In the genomic region with DNA sequence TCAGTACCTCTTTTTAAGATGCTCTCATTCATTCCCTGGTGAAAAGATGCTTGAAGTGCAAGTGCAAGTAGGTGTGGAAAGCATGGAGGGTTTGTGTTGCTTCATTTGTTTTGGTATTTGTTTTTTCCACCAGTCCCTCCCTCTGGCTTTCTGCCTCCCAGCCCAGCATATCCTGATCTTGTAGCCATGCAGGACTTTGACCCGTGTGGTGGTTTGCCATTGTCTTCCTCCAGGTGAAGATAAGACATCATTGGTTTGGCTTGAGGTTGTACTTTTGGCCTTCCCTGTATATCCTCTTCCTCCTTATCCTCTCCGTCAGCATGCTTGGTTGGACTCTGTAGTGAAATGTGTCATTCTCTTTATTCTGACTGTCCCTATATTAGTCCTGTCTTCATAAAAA, we compare ENCODE assay signal across 22 cellular contexts. TPM values are rescaled to one million over a fixed set of nuclear protein-coding genes. Genes with fewer than 3 reads are reported as not detected.
A peak's percentile ranks its signal among the peaks of the same experiment; 100 is the strongest.
DNase-seq lines count a peak whose midpoint lies in the region; ATAC-seq and TF ChIP-seq lines count a peak whose summit lies in the region.
"Had no signal": no experiment of that assay in that cellular context is flagged by ENCODE, and none has a peak within 500 bp of the region (broad histone marks: within the 10 kb centered on the region; RNA-seq: fewer than 3 reads in every experiment).

No MANE protein-coding gene starts in this region.

- DNase-seq in Caki2 (ENCODE audit: low read depth), result peak; percentile 67
- DNase-seq in PC-9, result no peak
- DNase-seq in left colon, result peak; percentile 74 to 91
- no peak for DNase-seq in progenitor cell of endocrine pancreas (ENCODE audit: low spot score, unreplicated experiment)
- no peak for DNase-seq in chondrocyte (ENCODE audit: low spot score)
- no peak for DNase-seq in islet precursor cell
- DNase-seq: activated CD4-positive, alpha-beta T cell treated with anti-CD3 and anti-CD28 coated beads for 1 hour; activated CD8-positive, alpha-beta memory T cell treated with anti-CD3 and anti-CD28 coated beads for 24 hours; activated naive CD4-positive, alpha-beta T cell treated with anti-CD3 and anti-CD28 coated beads, Interleukin-2, amount 50 U/mL, for 16 hours; activated T-cell treated with anti-CD3 and anti-CD28 coated beads, Interleukin-2, amount 50 U/mL, for 48 hours; aorta; CD4-positive, CD25-positive, alpha-beta regulatory T cell; Karpas-422; NCI-H1092; NCI-H2029 treated with DMSO at 0.1 percent for 48 hours; retina; substantia nigra had no signal

- peak overlapping the region; percentile 0 for H3K4me3 Mint-ChIP-seq in progenitor cell of endocrine pancreas (ENCODE audit: low read depth)
- no peak overlapping the region for H3K4me3 Mint-ChIP-seq in chondrocyte (ENCODE audit: unreplicated experiment)
- H3K4me3 Mint-ChIP-seq: CD4-positive, CD25-positive, alpha-beta regulatory T cell had no signal

- H3K4me2 ChIP-seq in PC-9, result no peak overlapping the region

- H4K20me1 ChIP-seq in PC-9 (ENCODE audit: insufficient read depth), result peaks cover 99% of the 10 kb centered on the region

- no peaks in the 10 kb centered on the region for H3K9me3 ChIP-seq in PC-9 (ENCODE audit: insufficient read depth, low read depth)

- H3K27ac Mint-ChIP-seq in progenitor cell of endocrine pancreas, result peak overlapping the region; percentile 62
- H3K27ac Mint-ChIP-seq in chondrocyte (ENCODE audit: unreplicated experiment), result no peak overlapping the region

- in situ Hi-C loops in Caki2 (cut with HindIII; ENCODE audit: low pct_unique_long_range_greater_than_20kb, low sequenced_read_pairs), result no loop called here

- TF ChIP-seq CTCF in PC-9 (conservative IDR thresholded peaks at IDR 0.05) (no peak), progenitor cell of endocrine pancreas (IDR thresholded peaks at IDR 0.05; ENCODE audit: unreplicated experiment) (no peak), chondrocyte (IDR thresholded peaks at IDR 0.05) (no peak)

- ATAC-seq in left colon (peak; percentile 90), HG02759 (IDR thresholded peaks at IDR 0.05; ENCODE audit: unreplicated experiment) (no peak), GM21723 (IDR thresholded peaks at IDR 0.05; ENCODE audit: unreplicated experiment) (no peak)
- ATAC-seq: GM12878 had no signal

- peaks cover 20% of the 10 kb centered on the region; the same call in 1 of the 2 replicates for H3K36me3 ChIP-seq in PC-9 (ENCODE audit: low read depth)

- H3K27ac ChIP-seq in PC-9, result peak overlapping the region; percentile 28; the same call in 1 of the 2 replicates

- H3K27me3 Mint-ChIP-seq in progenitor cell of endocrine pancreas (no peaks in the 10 kb centered on the region), chondrocyte (ENCODE audit: low read depth) (no peaks in the 10 kb centered on the region)
- H3K27me3 Mint-ChIP-seq: CD4-positive, CD25-positive, alpha-beta regulatory T cell had no signal

- H3K4me1 Mint-ChIP-seq in progenitor cell of endocrine pancreas (ENCODE audit: low read depth), result peaks cover 52% of the 10 kb centered on the region
- H3K4me1 Mint-ChIP-seq in chondrocyte (ENCODE audit: low read depth), result peaks cover 45% of the 10 kb centered on the region

- intact Hi-C loops in PC-9 (cut with micrococcal nuclease; ENCODE audit: unreplicated experiment) (no loop called here), left colon (cut with DNase I, micrococcal nuclease) (no loop called here)

- no TSS peak for BruUV-seq in PC-9 (replicated peaks; lab: Mats Ljungman, UMichigan)

- H3K27me3 ChIP-seq in PC-9 (ENCODE audit: insufficient read depth, low read depth), result no peaks in the 10 kb centered on the region

- H3K79me2 ChIP-seq in PC-9 (ENCODE audit: low read depth), result peaks cover 98% of the 10 kb centered on the region

- CTCF ChIA-PET in PC-9 (lab: Charles Lee), result interaction anchor here (0.5 kb wide), 1 partner anchor 367 kb away, joined by 5 read pairs; a partner anchor contains a TSS

- POLR2A ChIA-PET in PC-9 (lab: Charles Lee; ENCODE audit: unreplicated experiment), result no interaction called here

- peaks cover 76% of the 10 kb centered on the region for H3K4me1 ChIP-seq in PC-9 (replicated peaks; ENCODE audit: insufficient read depth)

- peaks cover 16% of the 10 kb centered on the region for H3K36me3 Mint-ChIP-seq in progenitor cell of endocrine pancreas (ENCODE audit: insufficient read depth)
- no peaks in the 10 kb centered on the region for H3K36me3 Mint-ChIP-seq in chondrocyte (ENCODE audit: low read depth)

- no peaks in the 10 kb centered on the region for H3K9me2 ChIP-seq in PC-9 (ENCODE audit: insufficient read depth)

- peaks cover 97% of the 10 kb centered on the region for H3F3A ChIP-seq in PC-9 (ENCODE audit: insufficient read depth, low read depth)

- no peaks in the 10 kb centered on the region for H3K9me3 Mint-ChIP-seq in progenitor cell of endocrine pancreas (ENCODE audit: low read depth)
- no peaks in the 10 kb centered on the region for H3K9me3 Mint-ChIP-seq in chondrocyte (ENCODE audit: low read depth)
- H3K9me3 Mint-ChIP-seq: CD4-positive, CD25-positive, alpha-beta regulatory T cell had no signal

- H2AFZ ChIP-seq in PC-9, result no peak overlapping the region

- H3K4me3 ChIP-seq in PC-9, result no peak overlapping the region
- H3K4me3 ChIP-seq: GM12878 had no signal

RNA-seq across cellular contexts. Expression of a gene that starts 9.1 kb away (rescaled TPM):
- total RNA-seq in Caki2 (2014; rRNA removed; shearing (Covaris generic); ENCODE audit: low replicate concordance), result 1,423 and 1,713 TPM in 2 replicates
- total RNA-seq in PC-9 (2021), result 1,019 and 1,161 TPM in 2 replicates
- 100 to 1,000 TPM; 852 to 964 TPM for total RNA-seq in left colon
- total RNA-seq in progenitor cell of endocrine pancreas, result 519 and 559 TPM in 2 replicates
- total RNA-seq in chondrocyte, result 21.3 to 28.0 TPM (median 26.4 TPM) in 3 replicates

RNA-seq across cellular contexts. Expression of a gene that starts 17.3 kb away (rescaled TPM):
- total RNA-seq in Caki2 (2014; rRNA removed; shearing (Covaris generic); ENCODE audit: low replicate concordance), result not detected in 2 replicates
- total RNA-seq in PC-9 (2021) (not detected in 2 replicates), left colon (10 to 100 TPM in 1 of 2 donors, 1 to 10 TPM in 1; 7.1 to 38.3 TPM), progenitor cell of endocrine pancreas (15.2 and 17.2 TPM in 2 replicates), chondrocyte (132 to 297 TPM (median 295 TPM) in 3 replicates)
- total RNA-seq: GM12878, NCI-H460 had no signal

RNA-seq across cellular contexts. Expression of a gene that starts 30.6 kb away (rescaled TPM):
- 165 and 184 TPM in 2 replicates for total RNA-seq in Caki2 (2014; rRNA removed; shearing (Covaris generic); ENCODE audit: low replicate concordance)
- total RNA-seq in PC-9 (2021) (100 and 150 TPM in 2 replicates), left colon (100 to 1,000 TPM; 276 to 333 TPM), progenitor cell of endocrine pancreas (3.0 and 3.5 TPM in 2 replicates), chondrocyte (2.0 to 5.2 TPM (median 2.0 TPM) in 3 replicates)
- total RNA-seq: CD4-positive, CD25-positive, alpha-beta regulatory T cell; cerebellum had no signal

RNA-seq across cellular contexts. Expression of a gene that starts 42.2 kb away (rescaled TPM):
- total RNA-seq in Caki2 (2014; rRNA removed; shearing (Covaris generic); ENCODE audit: low replicate concordance), result 180 and 207 TPM in 2 replicates
- total RNA-seq in PC-9 (2021) (33.6 and 39.8 TPM in 2 replicates), left colon (10 to 100 TPM; 24.1 to 27.6 TPM), progenitor cell of endocrine pancreas (29.6 and 31.3 TPM in 2 replicates), chondrocyte (93.3 to 101 TPM (median 97.8 TPM) in 3 replicates)

RNA-seq across cellular contexts. Expression of a gene that starts 46.1 kb away (rescaled TPM):
- total RNA-seq in Caki2 (2014; rRNA removed; shearing (Covaris generic); ENCODE audit: low replicate concordance), result 0.27 TPM in 1 of 2 replicates, not detected in the other
- total RNA-seq in PC-9 (2021), result 6.1 and 9.3 TPM in 2 replicates
- total RNA-seq in left colon, result 10 to 100 TPM; 27.2 to 32.7 TPM
- total RNA-seq in progenitor cell of endocrine pancreas, result 0.43 and 0.53 TPM in 2 replicates
- total RNA-seq in chondrocyte, result 22.0 to 30.9 TPM (median 29.2 TPM) in 3 replicates

Comparison
In these comparisons a context has a peak if more than half of its experiments do, and no peak if none do; other contexts are left out.
1. DNase-seq: peak in Caki2 (single experiment) and left colon (2 of 2); none in PC-9 (0 of 2), progenitor cell of endocrine pancreas (single experiment), chondrocyte (single experiment) and islet precursor cell (single experiment).
2. RNA of a gene that starts 9.1 kb away (total RNA-seq): 1,423 to 1,713 TPM in Caki2, 1,019 to 1,161 TPM in PC-9, 852 to 964 TPM in left colon and 519 to 559 TPM in progenitor cell of endocrine pancreas; 21.3 to 28.0 TPM in chondrocyte; every median in the first group is over 10 times any median in the second.
3. RNA of a gene that starts 30.6 kb away (total RNA-seq): 276 to 333 TPM in left colon, 165 to 184 TPM in Caki2 and 100 to 150 TPM in PC-9; 3.0 to 3.5 TPM in progenitor cell of endocrine pancreas and 2.0 to 5.2 TPM in chondrocyte; every median in the first group is over 10 times any median in the second.